Comparison of ENCODE assay signal across 10 cellular contexts in the genomic region with DNA sequence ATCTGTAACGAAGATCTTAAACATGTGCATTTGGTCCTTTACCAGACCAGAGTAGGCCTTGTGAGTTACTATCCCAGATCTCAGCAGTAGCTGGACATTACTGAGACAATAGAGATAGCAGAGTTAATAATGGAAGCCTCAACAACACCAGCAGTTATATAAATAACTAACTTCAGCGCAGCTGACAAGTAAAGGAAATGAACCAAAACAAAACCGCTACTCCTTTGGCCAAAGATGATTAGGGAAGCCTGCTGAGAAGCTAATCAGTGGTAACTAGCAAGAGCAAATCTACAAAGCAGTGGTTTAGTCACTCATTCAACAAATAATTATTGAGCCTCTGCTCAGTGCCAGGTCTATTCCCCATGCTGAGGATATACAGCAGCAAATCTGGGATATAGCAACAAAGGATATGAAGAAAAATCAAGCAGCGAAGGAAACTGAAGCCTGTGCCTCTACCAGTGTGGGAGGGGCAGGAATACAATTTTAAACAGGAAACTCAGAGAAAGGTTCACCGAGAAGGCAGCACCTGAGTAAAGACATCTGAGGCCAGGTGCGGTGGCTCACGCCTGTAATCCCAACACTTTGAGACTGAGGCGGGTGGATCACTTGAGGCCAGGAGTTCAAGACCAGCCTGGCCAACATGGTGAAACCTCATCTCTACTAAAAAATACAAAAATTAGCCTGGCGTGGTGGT.
A peak's percentile ranks its signal among the peaks of the same experiment; 100 is the strongest.
DNase-seq lines count a peak whose midpoint lies in the region; FAIRE-seq and TF ChIP-seq lines count a peak whose summit lies in the region.
"Had no signal": no experiment of that assay in that cellular context is flagged by ENCODE, and none has a peak within 500 bp of the region (broad histone marks: within the 10 kb centered on the region; RNA-seq: fewer than 3 reads in every experiment).

No MANE protein-coding gene starts in this region.

- H3K27me3 ChIP-seq in cardiac muscle cell (no peaks in the 10 kb centered on the region), dorsolateral prefrontal cortex (no peaks in the 10 kb centered on the region), osteoblast (ENCODE audit: insufficient read depth, low read length) (no peaks in the 10 kb centered on the region)

- no peak overlapping the region for H2AFZ ChIP-seq in osteoblast (ENCODE audit: low read length)

- H3K79me2 ChIP-seq in osteoblast (ENCODE audit: insufficient read depth, low read length) = no peaks in the 10 kb centered on the region

- peaks cover 8% of the 10 kb centered on the region for H3K4me1 ChIP-seq in cardiac muscle cell (ENCODE audit: low read depth)
- no peaks in the 10 kb centered on the region for H3K4me1 ChIP-seq in osteoblast (ENCODE audit: insufficient read depth, low read length)

- DNase-seq in cardiac muscle cell (ENCODE audit: low read depth in 1 of 2, low spot score in 1 of 2) (no peak), cardiac septum (ENCODE audit: low spot score) (no peak), NAMALWA (ENCODE audit: low spot score) (peak; percentile 55), dorsolateral prefrontal cortex (no peak), NCI-H1417 treated with DMSO at 0.1 percent for 48 hours (lab: John Stamatoyannopoulos, UW) (no peak), osteoblast (ENCODE audit: insufficient read length, low spot score, missing footprints) (no peak), urothelium cell line (ENCODE audit: low spot score) (no peak), HuH-7 (ENCODE audit: low spot score) (no peak)
- DNase-seq: AML-193 had no signal

- H3K9me3 ChIP-seq in cardiac muscle cell (ENCODE audit: low read depth) (no peaks in the 10 kb centered on the region), osteoblast (ENCODE audit: low read depth, low read length) (no peaks in the 10 kb centered on the region)

- H3K27ac ChIP-seq in cardiac muscle cell (peak overlapping the region; percentile 79), dorsolateral prefrontal cortex (peak overlapping the region in 46 of 59 donors; percentile 3 to 75 (median 38)), osteoblast (ENCODE audit: low read depth, low read length) (no peak overlapping the region)
- H3K27ac ChIP-seq: epithelial cell of prostate had no signal

- FAIRE-seq in urothelium cell line (lab: Jason Lieb, UNC) = no peak

- no peak overlapping the region for H3K4me2 ChIP-seq in osteoblast (ENCODE audit: insufficient read depth, low read length)

- TF ChIP-seq CTCF in cardiac muscle cell (IDR thresholded peaks at IDR 0.05; ENCODE audit: low read depth, low read length) (no peak), dorsolateral prefrontal cortex (IDR thresholded peaks at IDR 0.05 in 54 of 56, conservative IDR thresholded peaks at IDR 0.05 in 2 of 56; ENCODE audit: low read depth in 1 of 56, partially characterized antibody in 56 of 56) (no peak), osteoblast (IDR thresholded peaks at IDR 0.05; ENCODE audit: extremely low read depth, low read depth, low read length) (no peak)

- H4K20me1 ChIP-seq in osteoblast (ENCODE audit: insufficient read depth, low read length) = no peaks in the 10 kb centered on the region

- no peaks in the 10 kb centered on the region for H3K36me3 ChIP-seq in cardiac muscle cell
- no peaks in the 10 kb centered on the region for H3K36me3 ChIP-seq in osteoblast (ENCODE audit: insufficient read depth, low read length)

- H3K4me3 ChIP-seq in cardiac muscle cell (no peak overlapping the region), dorsolateral prefrontal cortex (no peak overlapping the region), osteoblast (ENCODE audit: insufficient read depth, low read length) (no peak overlapping the region)

- intact Hi-C loops in cardiac septum (cut with DNase I) (no loop called here), dorsolateral prefrontal cortex (cut with DNase I) (no loop called here)
